22 cellular contexts compared by ENCODE assay signal in genomic region chr5:125604104-125604503, GRCh38.
"Had no signal": no experiment of that assay in that cellular context is flagged by ENCODE, and none has a peak within 500 bp of the region (broad histone marks: within the 10 kb centered on the region; RNA-seq: fewer than 3 reads in every experiment).

No MANE protein-coding gene starts in this region.

- H3K4me1 ChIP-seq: esophagus squamous epithelium, gastrocnemius medialis, heart right ventricle, left ventricle myocardium inferior, parathyroid adenoma, prostate gland, sigmoid colon, suprapubic skin, thyroid gland had no signal

- H3K9me3 ChIP-seq: esophagus squamous epithelium, gastrocnemius medialis, heart right ventricle, left ventricle myocardium inferior, prostate gland, sigmoid colon, suprapubic skin, thyroid gland had no signal

- H3K4me3 ChIP-seq: esophagus squamous epithelium, gastrocnemius medialis, heart right ventricle, left ventricle myocardium inferior, lung, prostate gland, sigmoid colon, skin epidermis, suprapubic skin, thyroid gland had no signal

- DNase-seq: effector memory CD8-positive, alpha-beta T cell; esophagus squamous epithelium; gastrocnemius medialis; heart right ventricle; hypothalamus; islet precursor cell; left ventricle myocardium inferior; mesendoderm; naive B cell; retina; sigmoid colon; stimulated activated CD4-positive, alpha-beta T cell treated with anti-CD3 and anti-CD28 coated beads, Interleukin-12 subunit alpha, Interleukin-12 subunit beta, amount 100 ng/mL, for 4 hours; stimulated activated naive CD4-positive, alpha-beta T cell treated with Interleukin-2 at 50 U/mL for 16 hours; thyroid gland had no signal

- ATAC-seq: effector memory CD8-positive, alpha-beta T cell; gastrocnemius medialis; heart right ventricle had no signal

- H3K36me3 ChIP-seq: esophagus squamous epithelium, gastrocnemius medialis, heart right ventricle, left ventricle myocardium inferior, prostate gland, sigmoid colon, suprapubic skin, thyroid gland had no signal

- H3K4me1 Mint-ChIP-seq: naive B cell, nephron had no signal

- H3K9me3 Mint-ChIP-seq: dendritic cell treated with granulocyte-macrophage colony-stimulating factor and Interleukin-4, amounts not matched to agents 40 ng/mL and 50 ng/mL, for 4 days; nephron; type B pancreatic cell had no signal

- H3K27ac ChIP-seq: esophagus squamous epithelium, gastrocnemius medialis, heart right ventricle, left ventricle myocardium inferior, parathyroid adenoma, prostate gland, sigmoid colon, skin epidermis, suprapubic skin, thyroid gland had no signal

- H3K4me3 Mint-ChIP-seq: dendritic cell treated with granulocyte-macrophage colony-stimulating factor and Interleukin-4, amounts not matched to agents 40 ng/mL and 50 ng/mL, for 4 days; effector memory CD8-positive, alpha-beta T cell; naive B cell; nephron; type B pancreatic cell had no signal

- H3K27ac Mint-ChIP-seq: dendritic cell treated with granulocyte-macrophage colony-stimulating factor and Interleukin-4, amounts not matched to agents 40 ng/mL and 50 ng/mL, for 4 days; effector memory CD8-positive, alpha-beta T cell; naive B cell; type B pancreatic cell had no signal

- H3K27me3 ChIP-seq: esophagus squamous epithelium, gastrocnemius medialis, heart right ventricle, sigmoid colon, suprapubic skin, thyroid gland had no signal

- H3K36me3 Mint-ChIP-seq: naive B cell, type B pancreatic cell had no signal
